Comparison of ENCODE assay signal across 1 cellular context in the genomic region with DNA sequence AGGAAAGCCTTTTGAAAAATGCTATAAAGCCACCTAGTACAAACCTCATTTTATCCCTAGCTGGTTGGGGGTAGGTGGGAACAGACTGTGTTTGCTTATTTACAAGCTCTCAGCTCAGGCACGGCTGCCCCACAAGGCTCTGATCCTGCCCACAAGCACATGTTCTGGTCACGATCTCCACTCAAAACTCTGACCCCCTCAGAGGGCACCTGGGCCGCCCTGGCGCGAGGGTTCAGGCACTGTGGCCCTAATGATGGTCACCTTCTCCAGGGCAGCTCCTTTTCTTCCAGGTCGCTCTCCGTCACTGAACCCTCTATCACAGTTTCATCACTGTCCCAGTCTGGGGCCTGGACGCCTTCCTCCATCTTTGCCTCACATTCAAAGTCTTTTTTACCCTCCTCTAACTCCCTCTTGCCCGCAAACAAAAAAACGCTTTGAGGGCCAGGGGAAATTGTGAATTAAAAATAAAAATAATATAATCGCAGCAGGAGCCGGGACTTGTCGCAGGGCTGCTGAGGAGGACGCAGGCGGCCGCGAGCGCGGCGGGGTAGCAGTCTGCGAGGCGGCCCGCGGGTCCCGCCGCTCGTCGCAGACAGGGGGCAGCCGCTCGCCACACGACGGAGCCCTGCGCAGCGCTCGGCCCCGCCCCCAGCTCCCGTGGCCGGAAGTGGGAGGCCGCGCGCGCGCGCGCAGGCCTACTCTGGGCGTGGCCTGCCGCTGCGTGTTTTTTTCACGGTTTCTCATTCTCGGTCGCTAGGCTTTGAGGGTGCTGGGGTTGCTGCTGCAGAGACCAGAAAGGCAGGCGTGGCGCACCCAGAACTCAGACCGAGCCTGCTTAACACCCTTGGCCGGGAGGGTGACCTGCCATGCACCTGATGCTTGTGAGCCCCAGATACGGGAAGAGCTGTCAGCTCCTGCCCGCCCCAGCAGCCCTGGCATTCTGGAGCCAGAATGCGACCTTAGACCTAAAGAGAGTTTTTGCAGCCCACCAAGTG.
A peak's percentile ranks its signal among the peaks of the same experiment; 100 is the strongest.
TF ChIP-seq lines count a peak whose summit lies in the region.

A gene with protein sequence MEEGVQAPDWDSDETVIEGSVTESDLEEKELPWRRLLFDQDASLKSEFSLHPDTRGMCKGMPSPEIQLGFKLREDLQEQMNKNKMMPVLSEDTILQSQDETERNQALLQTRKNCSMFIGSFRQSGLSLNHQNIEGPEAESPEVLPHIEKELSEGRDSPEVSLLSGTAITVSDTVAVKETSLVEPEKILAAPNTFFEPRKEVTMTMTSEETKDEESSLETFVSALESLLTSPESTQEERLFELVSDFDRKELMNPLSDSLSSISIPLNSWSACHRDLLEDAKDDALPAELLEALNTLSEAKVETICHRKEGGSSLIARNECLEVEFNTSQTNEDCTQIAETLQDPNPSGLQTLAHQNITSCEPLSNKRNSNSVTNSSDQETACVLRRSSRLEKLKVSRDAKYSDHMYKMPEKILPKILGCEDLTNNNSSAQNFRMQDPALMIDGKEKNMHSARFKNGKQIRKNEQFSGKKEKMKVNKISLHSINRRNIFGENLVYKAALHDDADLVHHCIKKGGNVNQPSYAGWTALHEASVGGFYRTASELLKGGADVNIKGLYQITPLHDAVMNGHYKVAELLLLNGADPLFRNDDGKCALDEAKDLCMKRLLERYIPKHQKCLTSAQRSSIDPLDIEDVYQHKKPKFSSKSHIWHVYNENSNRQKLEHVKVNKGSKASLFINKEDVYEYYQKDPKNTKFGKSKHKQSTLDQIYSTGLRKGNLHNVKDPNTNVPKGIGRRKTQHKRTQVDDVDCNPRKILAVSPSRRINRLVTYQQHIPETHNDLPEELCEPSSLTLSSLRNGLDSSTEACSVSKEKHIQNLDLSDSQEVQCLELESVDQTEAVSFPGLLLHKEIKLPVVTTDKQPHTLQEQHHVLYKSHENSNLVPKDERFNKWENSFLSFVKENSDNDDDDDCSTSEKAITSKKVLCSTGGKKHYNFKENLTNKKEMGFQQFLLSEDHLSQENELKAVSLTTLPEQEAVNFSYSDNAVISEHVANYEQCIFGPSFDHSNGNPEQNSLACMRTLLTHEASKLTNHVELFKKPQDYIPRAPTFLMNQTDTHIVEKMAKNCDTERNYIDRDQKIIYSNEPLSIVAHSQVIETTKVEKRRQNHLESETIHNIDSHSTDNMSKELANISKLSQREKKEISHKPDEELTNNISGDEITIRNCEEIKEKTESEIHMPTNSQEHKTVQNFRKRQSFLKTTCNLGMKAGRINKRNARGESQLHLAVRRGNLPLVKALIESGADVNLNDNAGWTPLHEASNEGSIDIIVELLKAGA (N-terminal part only) (minus strand): TSS at position 557 of the 995 bp plus-strand sequence. CDS start 192 bp downstream, at position 365.

TF ChIP-seq in liver, 16 proteins besides CTCF, POLR2A, EP300 and RAD21 (continued from another document):
- TF ChIP-seq, protein P1, sequence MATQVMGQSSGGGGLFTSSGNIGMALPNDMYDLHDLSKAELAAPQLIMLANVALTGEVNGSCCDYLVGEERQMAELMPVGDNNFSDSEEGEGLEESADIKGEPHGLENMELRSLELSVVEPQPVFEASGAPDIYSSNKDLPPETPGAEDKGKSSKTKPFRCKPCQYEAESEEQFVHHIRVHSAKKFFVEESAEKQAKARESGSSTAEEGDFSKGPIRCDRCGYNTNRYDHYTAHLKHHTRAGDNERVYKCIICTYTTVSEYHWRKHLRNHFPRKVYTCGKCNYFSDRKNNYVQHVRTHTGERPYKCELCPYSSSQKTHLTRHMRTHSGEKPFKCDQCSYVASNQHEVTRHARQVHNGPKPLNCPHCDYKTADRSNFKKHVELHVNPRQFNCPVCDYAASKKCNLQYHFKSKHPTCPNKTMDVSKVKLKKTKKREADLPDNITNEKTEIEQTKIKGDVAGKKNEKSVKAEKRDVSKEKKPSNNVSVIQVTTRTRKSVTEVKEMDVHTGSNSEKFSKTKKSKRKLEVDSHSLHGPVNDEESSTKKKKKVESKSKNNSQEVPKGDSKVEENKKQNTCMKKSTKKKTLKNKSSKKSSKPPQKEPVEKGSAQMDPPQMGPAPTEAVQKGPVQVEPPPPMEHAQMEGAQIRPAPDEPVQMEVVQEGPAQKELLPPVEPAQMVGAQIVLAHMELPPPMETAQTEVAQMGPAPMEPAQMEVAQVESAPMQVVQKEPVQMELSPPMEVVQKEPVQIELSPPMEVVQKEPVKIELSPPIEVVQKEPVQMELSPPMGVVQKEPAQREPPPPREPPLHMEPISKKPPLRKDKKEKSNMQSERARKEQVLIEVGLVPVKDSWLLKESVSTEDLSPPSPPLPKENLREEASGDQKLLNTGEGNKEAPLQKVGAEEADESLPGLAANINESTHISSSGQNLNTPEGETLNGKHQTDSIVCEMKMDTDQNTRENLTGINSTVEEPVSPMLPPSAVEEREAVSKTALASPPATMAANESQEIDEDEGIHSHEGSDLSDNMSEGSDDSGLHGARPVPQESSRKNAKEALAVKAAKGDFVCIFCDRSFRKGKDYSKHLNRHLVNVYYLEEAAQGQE (IDR thresholded peaks at IDR 0.05) = no peak
- TF ChIP-seq GABPA (IDR thresholded peaks at IDR 0.05 in 1 of 2, conservative IDR thresholded peaks at IDR 0.05 in 1 of 2) (peak in 1 of 2 donors; percentile 65), HNF4A (conservative IDR thresholded peaks at IDR 0.05) (peak in 1 of 2 donors; percentile 3), SP1 (IDR thresholded peaks at IDR 0.05) (peak; percentile 28)
